Comparison of ENCODE assay signal across 8 cellular contexts in genomic region chrX:19888419-19888879, GRCh38. TPM values are rescaled to one million over a fixed set of nuclear protein-coding genes. Genes with fewer than 3 reads are reported as not detected.
A peak's percentile ranks its signal among the peaks of the same experiment; 100 is the strongest.
DNase-seq lines count a peak whose midpoint lies in the region; ATAC-seq and TF ChIP-seq lines count a peak whose summit lies in the region.

No MANE protein-coding gene starts in this region.

- H3K36me3 ChIP-seq in DND-41 (ENCODE audit: insufficient read depth, low read length) (peaks cover 6% of the 10 kb centered on the region; the same call in 1 of the 2 replicates), HUES48 (ENCODE audit: control insufficient read depth, insufficient read depth, low read length) (no peaks in the 10 kb centered on the region), hepatocyte (replicated peaks; ENCODE audit: insufficient read depth, low read depth) (no peaks in the 10 kb centered on the region), psoas muscle (ENCODE audit: insufficient read depth in 1 of 2, low read depth in 1 of 2) (no peaks in the 10 kb centered on the region)

- ATAC-seq in DND-41 (ENCODE audit: insufficient read depth, low read depth) (peak; percentile 64), psoas muscle (peak; percentile 73 to 87 (median 78)), HG02981 (IDR thresholded peaks at IDR 0.05; ENCODE audit: unreplicated experiment) (no peak), HG02588 (IDR thresholded peaks at IDR 0.05; ENCODE audit: unreplicated experiment) (no peak)

- no peaks in the 10 kb centered on the region for H3K27me3 ChIP-seq in DND-41 (ENCODE audit: insufficient read depth, low read length, poor library complexity)
- peaks cover 12% of the 10 kb centered on the region for H3K27me3 ChIP-seq in HUES48 (ENCODE audit: control insufficient read depth, insufficient read depth, low read length)
- H3K27me3 ChIP-seq in hepatocyte, result no peaks in the 10 kb centered on the region
- peaks cover 0 to 7% (median 0%) of the 10 kb centered on the region in 3 donors for H3K27me3 ChIP-seq in psoas muscle (ENCODE audit: insufficient read depth in 3 of 3, low read length in 2 of 3)

- in situ Hi-C loops in astrocyte of the spinal cord (cut with HindIII; ENCODE audit: low sequenced_read_pairs), result no loop called here

- H3K9ac ChIP-seq in DND-41 (ENCODE audit: low read depth, low read length) (peak overlapping the region; percentile 42; the same call in 1 of the 2 replicates), HUES48 (ENCODE audit: low read depth, low read length) (peak overlapping the region; percentile 60; the same call in 1 of the 2 replicates)

- 47% methylated on average over 15 of the region's 15 CpGs for WGBS in hepatocyte (ENCODE audit: low lambda C conversion rate, missing lambda C conversion rate)
- WGBS in psoas muscle, 3 donors, result 4 to 33% (median 5%) methylated on average over 14 to 15 of the region's 15 CpGs

- H3K4me3 ChIP-seq in DND-41 (ENCODE audit: low read depth in 1 of 2, low read length in 2 of 2) (peak overlapping the region in 1 of 2 experiments; percentile 55; a peak in 2 of 4 replicates), HUES48 (ENCODE audit: low read depth, low read length) (peak overlapping the region; percentile 68), astrocyte of the spinal cord (ENCODE audit: low read depth, low read length) (peak overlapping the region; percentile 53), hepatocyte (no peak overlapping the region), psoas muscle (peak overlapping the region; percentile 78)

- H4K20me1 ChIP-seq in DND-41 (ENCODE audit: insufficient read depth, low read length) (peaks cover 22% of the 10 kb centered on the region; the same call in 1 of the 2 replicates), hepatocyte (ENCODE audit: insufficient read depth, poor library complexity, severe bottlenecking) (no peaks in the 10 kb centered on the region)

- peaks cover 40% of the 10 kb centered on the region for H3K4me1 ChIP-seq in DND-41 (ENCODE audit: insufficient read depth, low read length)
- peaks cover 8% of the 10 kb centered on the region; the same call in 1 of the 2 replicates for H3K4me1 ChIP-seq in HUES48 (ENCODE audit: control insufficient read depth, insufficient read depth, low read length)
- H3K4me1 ChIP-seq in hepatocyte (ENCODE audit: insufficient read depth), result no peaks in the 10 kb centered on the region
- H3K4me1 ChIP-seq in psoas muscle, result no peaks in the 10 kb centered on the region

- TF ChIP-seq CTCF in DND-41 (IDR thresholded peaks at IDR 0.05; ENCODE audit: borderline replicate concordance, extremely low read depth, low read length, poor library complexity, severe bottlenecking) (peak; percentile 79), astrocyte of the spinal cord (IDR thresholded peaks at IDR 0.05; ENCODE audit: low read depth, low read length) (peak; percentile 53), hepatocyte (IDR thresholded peaks at IDR 0.05; ENCODE audit: poor library complexity) (peak; percentile 51), psoas muscle (IDR thresholded peaks at IDR 0.05) (peak; percentile 46)

- peaks cover 37% of the 10 kb centered on the region for H3K79me2 ChIP-seq in DND-41 (ENCODE audit: insufficient read depth, low read length)
- H3K79me2 ChIP-seq in hepatocyte, result peaks cover 5% of the 10 kb centered on the region

- peak overlapping the region; percentile 73 for H3K4me2 ChIP-seq in DND-41 (ENCODE audit: insufficient read depth, low read length)
- H3K4me2 ChIP-seq in hepatocyte, result peak overlapping the region; percentile 92

- H3K27ac ChIP-seq in DND-41 (ENCODE audit: low read length) (peak overlapping the region; percentile 72), HUES48 (ENCODE audit: low read depth, low read length) (peak overlapping the region; percentile 47), hepatocyte (peak overlapping the region; percentile 76), psoas muscle (no peak overlapping the region)

- DNase-seq in DND-41, result peak; percentile 68
- peak; percentile 80 for DNase-seq in RKO (ENCODE audit: low spot score)
- DNase-seq in astrocyte of the spinal cord (ENCODE audit: low read depth, low spot score), result peak; percentile 79
- peak; percentile 66 for DNase-seq in hepatocyte (ENCODE audit: low spot score)
- no peak for DNase-seq in psoas muscle

- H3K9me3 ChIP-seq in DND-41 (ENCODE audit: insufficient read depth, low read length, severe bottlenecking), result no peaks in the 10 kb centered on the region
- H3K9me3 ChIP-seq in HUES48 (ENCODE audit: control insufficient read depth, insufficient read depth, low read length), result no peaks in the 10 kb centered on the region
- no peaks in the 10 kb centered on the region for H3K9me3 ChIP-seq in hepatocyte (ENCODE audit: low read depth)
- no peaks in the 10 kb centered on the region for H3K9me3 ChIP-seq in psoas muscle

- H2AFZ ChIP-seq in DND-41 (ENCODE audit: low read depth, low read length) (peak overlapping the region; percentile 71), hepatocyte (peak overlapping the region; percentile 63)

- no peaks in the 10 kb centered on the region for H3K9me2 ChIP-seq in hepatocyte (replicated peaks; ENCODE audit: insufficient read depth)

- intact Hi-C loops in psoas muscle (cut with DNase I), result loop anchor here (2.0 to 10.0 kb wide), 6 partner anchors 144 to 346 kb away; no protein-coding TSS in a partner anchor

RNA-seq across cellular contexts. Expression of gene SH3KBP1, which starts 1.0 kb away (rescaled TPM):
- total RNA-seq in hepatocyte (15.2 and 16.9 TPM in 2 replicates), psoas muscle (10 to 100 TPM in 2 of 4 donors, 1 to 10 TPM in 2; 3.7 to 11.5 (median 8.3) TPM)
- polyA plus RNA-seq in hepatocyte (14.2 and 18.1 TPM in 2 replicates), psoas muscle (1 to 10 TPM; 2.2 to 4.1 (median 3.0) TPM)

Comparison
In these comparisons a context has a peak if more than half of its experiments do, and no peak if none do; other contexts are left out.
1. ATAC-seq: peak in DND-41 (single experiment) and psoas muscle (4 of 4); none in HG02981 (single experiment) and HG02588 (single experiment).
2. DNase-seq: peak in DND-41 (single experiment), RKO (single experiment), astrocyte of the spinal cord (single experiment) and hepatocyte (single experiment); none in psoas muscle (0 of 2).
3. Peak in every context shown above with its lines, with median percentiles within 50 percentile points of each other: CTCF ChIP-seq.